ENCODE assay signal across 1 cellular context in genomic region chr12:106511365-106511764, GRCh38.
TF ChIP-seq lines count a peak whose summit lies in the region.

No MANE protein-coding gene starts in this region.

TF ChIP-seq in K562, 482 proteins besides CTCF, POLR2A, EP300 and RAD21 (continued from another document):
- TF ChIP-seq ZNF518B (CRISPR knock-in tag; IDR thresholded peaks at IDR 0.05) (no peak), CHD1 (IDR thresholded peaks at IDR 0.05; ENCODE audit: low read length) (no peak), NFATC3 (IDR thresholded peaks at IDR 0.05) (no peak), ZC3H11A (IDR thresholded peaks at IDR 0.05; ENCODE audit: low read depth, low read length) (no peak), ZNF165 (CRISPR knock-in tag; IDR thresholded peaks at IDR 0.05; ENCODE audit: borderline replicate concordance) (no peak), ZBTB11 (CRISPR knock-in tag; IDR thresholded peaks at IDR 0.05) (no peak), DLX4 (CRISPR knock-in tag; IDR thresholded peaks at IDR 0.05) (no peak), DPF2 (IDR thresholded peaks at IDR 0.05) (no peak), POLR3G (IDR thresholded peaks at IDR 0.05; ENCODE audit: extremely low read depth, insufficient read length, insufficient replicate concordance) (no peak), COPS2 (conservative IDR thresholded peaks at IDR 0.05) (no peak)
